In the genomic region with DNA sequence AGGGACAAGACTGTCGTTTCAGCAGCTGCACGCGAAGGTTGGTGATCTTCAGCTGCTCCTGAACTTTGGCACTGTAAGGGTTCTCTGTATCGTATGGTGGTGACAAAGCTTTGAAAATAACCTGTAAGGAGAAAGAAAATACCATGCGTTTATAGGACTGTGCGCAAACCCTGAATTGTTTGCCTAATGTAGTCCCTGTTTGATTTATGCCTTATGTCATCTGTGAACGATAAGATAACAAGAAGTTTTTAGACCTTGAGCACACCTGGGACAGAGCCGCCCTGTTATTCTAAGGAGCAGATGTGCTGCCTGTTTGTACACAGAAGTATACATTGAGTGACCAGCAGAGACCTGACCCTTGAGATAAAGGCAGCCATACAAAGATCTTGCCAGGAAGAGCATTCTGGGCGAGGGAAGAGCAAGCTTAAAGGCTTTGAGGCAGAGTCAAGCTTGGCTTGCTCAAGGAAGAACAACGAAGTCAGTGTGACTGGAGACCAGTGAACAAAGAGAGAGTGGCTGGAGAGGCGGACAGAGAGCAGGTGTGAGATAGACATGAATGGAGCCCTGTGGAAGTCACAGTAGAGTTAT, we compare ENCODE assay signal across 1 cellular context.
TF ChIP-seq lines count a peak whose summit lies in the region.

No MANE protein-coding gene starts in this region.

TF ChIP-seq in HepG2, 621 proteins besides CTCF, POLR2A, EP300 and RAD21 (continued from another document and continues in another):
- TF ChIP-seq, protein P1, sequence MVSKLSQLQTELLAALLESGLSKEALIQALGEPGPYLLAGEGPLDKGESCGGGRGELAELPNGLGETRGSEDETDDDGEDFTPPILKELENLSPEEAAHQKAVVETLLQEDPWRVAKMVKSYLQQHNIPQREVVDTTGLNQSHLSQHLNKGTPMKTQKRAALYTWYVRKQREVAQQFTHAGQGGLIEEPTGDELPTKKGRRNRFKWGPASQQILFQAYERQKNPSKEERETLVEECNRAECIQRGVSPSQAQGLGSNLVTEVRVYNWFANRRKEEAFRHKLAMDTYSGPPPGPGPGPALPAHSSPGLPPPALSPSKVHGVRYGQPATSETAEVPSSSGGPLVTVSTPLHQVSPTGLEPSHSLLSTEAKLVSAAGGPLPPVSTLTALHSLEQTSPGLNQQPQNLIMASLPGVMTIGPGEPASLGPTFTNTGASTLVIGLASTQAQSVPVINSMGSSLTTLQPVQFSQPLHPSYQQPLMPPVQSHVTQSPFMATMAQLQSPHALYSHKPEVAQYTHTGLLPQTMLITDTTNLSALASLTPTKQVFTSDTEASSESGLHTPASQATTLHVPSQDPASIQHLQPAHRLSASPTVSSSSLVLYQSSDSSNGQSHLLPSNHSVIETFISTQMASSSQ (IDR thresholded peaks at IDR 0.05; ENCODE audit: low read depth): no peak
- TF ChIP-seq, protein P1 (CRISPR knock-in tag; IDR thresholded peaks at IDR 0.05; ENCODE audit: borderline replicate concordance): peak; percentile 69; the same call in 1 of the 2 replicates
- TF ChIP-seq PITX1 (CRISPR knock-in tag; IDR thresholded peaks at IDR 0.05): 0 out of 2 replicates have a peak, but pooled peaks have one; percentile 69
- 0 out of 2 replicates have a peak, but pooled peaks have one; percentile 17 for TF ChIP-seq SIX4 (CRISPR knock-in tag; IDR thresholded peaks at IDR 0.05)
- TF ChIP-seq, protein P2, sequence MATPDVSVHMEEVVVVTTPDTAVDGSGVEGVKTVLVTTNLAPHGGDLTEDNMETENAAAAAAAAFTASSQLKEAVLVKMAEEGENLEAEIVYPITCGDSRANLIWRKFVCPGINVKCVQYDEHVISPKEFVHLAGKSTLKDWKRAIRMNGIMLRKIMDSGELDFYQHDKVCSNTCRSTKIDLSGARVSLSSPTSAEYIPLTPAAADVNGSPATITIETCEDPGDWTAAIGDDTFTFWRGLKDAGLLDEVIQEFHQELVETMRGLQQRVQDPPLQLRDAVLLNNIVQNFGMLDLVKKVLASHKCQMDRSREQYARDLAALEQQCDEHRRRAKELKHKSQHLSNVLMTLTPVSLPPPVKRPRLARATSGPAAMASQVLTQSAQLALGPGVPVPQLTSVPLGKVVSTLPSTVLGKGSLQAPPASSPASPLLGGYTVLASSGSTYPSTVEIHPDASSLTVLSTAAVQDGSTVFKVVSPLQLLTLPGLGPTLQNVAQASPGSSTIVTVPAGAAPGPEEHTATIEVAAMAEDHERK (CRISPR knock-in tag; IDR thresholded peaks at IDR 0.05; ENCODE audit: low read depth): no peak
- peak; percentile 28; the same call in 1 of the 2 replicates for TF ChIP-seq JUN (CRISPR knock-in tag; IDR thresholded peaks at IDR 0.05)
- TF ChIP-seq SIX1 (CRISPR knock-in tag; IDR thresholded peaks at IDR 0.05; ENCODE audit: borderline replicate concordance): no peak; the same call in 1 of the 2 replicates
- TF ChIP-seq HMGXB3 (CRISPR knock-in tag; IDR thresholded peaks at IDR 0.05; ENCODE audit: borderline replicate concordance): 0 out of 2 replicates have a peak, but pooled peaks have one; percentile 67
- no peak for TF ChIP-seq PCBP1 (IDR thresholded peaks at IDR 0.05; ENCODE audit: borderline replicate concordance, low read depth, low read length)
- TF ChIP-seq SOX6 (IDR thresholded peaks at IDR 0.05): no peak
- TF ChIP-seq SOX6 (CRISPR knock-in tag; IDR thresholded peaks at IDR 0.05): peak; percentile 88
- no peak for TF ChIP-seq MNT (IDR thresholded peaks at IDR 0.05)
- TF ChIP-seq ZNF580 (CRISPR knock-in tag; IDR thresholded peaks at IDR 0.05; ENCODE audit: borderline replicate concordance, low read depth): peak; percentile 58; the same call in 1 of the 2 replicates
- TF ChIP-seq FOXA3 (CRISPR knock-in tag; IDR thresholded peaks at IDR 0.05): peak; percentile 52
- TF ChIP-seq STAT6 (CRISPR knock-in tag; IDR thresholded peaks at IDR 0.05; ENCODE audit: borderline replicate concordance): peak; percentile 32; the same call in 1 of the 2 replicates
- no peak for TF ChIP-seq ATF7 (IDR thresholded peaks at IDR 0.05)
- TF ChIP-seq ATF7 (CRISPR knock-in tag; IDR thresholded peaks at IDR 0.05): no peak
- peak; percentile 63; the same call in 1 of the 2 replicates for TF ChIP-seq POGZ (CRISPR knock-in tag; IDR thresholded peaks at IDR 0.05)
- TF ChIP-seq TBX2 (CRISPR knock-in tag; IDR thresholded peaks at IDR 0.05; ENCODE audit: borderline replicate concordance): peak; percentile 79
- TF ChIP-seq RNF2 (conservative IDR thresholded peaks at IDR 0.05; ENCODE audit: low read depth): no peak
- TF ChIP-seq NCOA2 (CRISPR knock-in tag; IDR thresholded peaks at IDR 0.05): peak; percentile 89
- peak; percentile 56 for TF ChIP-seq NR2F6 (IDR thresholded peaks at IDR 0.05)
- peak; percentile 49 for TF ChIP-seq NR2F6 (CRISPR knock-in tag; IDR thresholded peaks at IDR 0.05)
- TF ChIP-seq ZC3H13 (CRISPR knock-in tag; IDR thresholded peaks at IDR 0.05): no peak
- TF ChIP-seq HNF4A (CRISPR knock-in tag; IDR thresholded peaks at IDR 0.05): peak; percentile 68
- TF ChIP-seq KLF9 (CRISPR knock-in tag; IDR thresholded peaks at IDR 0.05; ENCODE audit: low read depth): no peak
- peak; percentile 69; the same call in 1 of the 2 replicates for TF ChIP-seq THRA (CRISPR knock-in tag; IDR thresholded peaks at IDR 0.05; ENCODE audit: borderline replicate concordance)
- peak; percentile 79 for TF ChIP-seq ZMYM4 (CRISPR knock-in tag; IDR thresholded peaks at IDR 0.05)
- peak; percentile 86 for TF ChIP-seq GATAD2A (CRISPR knock-in tag; IDR thresholded peaks at IDR 0.05)
- no peak for TF ChIP-seq RORA (CRISPR knock-in tag; IDR thresholded peaks at IDR 0.05)
- TF ChIP-seq ISL2 (CRISPR knock-in tag; IDR thresholded peaks at IDR 0.05): peak; percentile 94
- peak; percentile 9; the same call in 1 of the 2 replicates for TF ChIP-seq CEBPG (CRISPR knock-in tag; IDR thresholded peaks at IDR 0.05)
- 0 out of 2 replicates have a peak, but pooled peaks have one; percentile 47 for TF ChIP-seq ADNP (CRISPR knock-in tag; IDR thresholded peaks at IDR 0.05)
- TF ChIP-seq ZSCAN21 (CRISPR knock-in tag; IDR thresholded peaks at IDR 0.05; ENCODE audit: borderline replicate concordance): peak; percentile 59; the same call in 1 of the 2 replicates
- 0 out of 2 replicates have a peak, but pooled peaks have one; percentile 15 for TF ChIP-seq BCL3 (CRISPR knock-in tag; IDR thresholded peaks at IDR 0.05)
- TF ChIP-seq ZNF782 (CRISPR knock-in tag; IDR thresholded peaks at IDR 0.05; ENCODE audit: borderline replicate concordance): no peak
- TF ChIP-seq ZNF639 (CRISPR knock-in tag; conservative IDR thresholded peaks at IDR 0.05): 0 out of 2 replicates have a peak, but pooled peaks have one; percentile 35
- TF ChIP-seq ZMYM3 (CRISPR knock-in tag; IDR thresholded peaks at IDR 0.05): peak; percentile 78
- TF ChIP-seq TARDBP (CRISPR knock-in tag; IDR thresholded peaks at IDR 0.05): 0 out of 2 replicates have a peak, but pooled peaks have one; percentile 27
